ENCODE assay signal across 7 cellular contexts in genomic region chr4:27010334-27010940, GRCh38.
DNase-seq lines count a peak whose midpoint lies in the region; ATAC-seq, FAIRE-seq and TF ChIP-seq lines count a peak whose summit lies in the region.

No MANE protein-coding gene starts in this region.

- H3K36me3 Mint-ChIP-seq in brain, result peaks cover under 1% of the 10 kb centered on the region

- H3K27ac Mint-ChIP-seq in brain, result peak overlapping the region in 4 of 5 experiments; percentile 29 to 88 (median 64)

- peaks cover 22% of the 10 kb centered on the region for H3K4me1 Mint-ChIP-seq in brain

- in situ Hi-C loops in GM13977 (cut with MboI; ENCODE audit: low pct_unique_long_range_greater_than_20kb, low sequenced_read_pairs, unreplicated experiment), result loop anchor here (10.0 to 25.0 kb wide), 2 partner anchors 546 to 998 kb away; no protein-coding TSS in a partner anchor

- peak; percentile 90 for ATAC-seq in HG02610 (IDR thresholded peaks at IDR 0.05; ENCODE audit: unreplicated experiment)

- H3K27me3 Mint-ChIP-seq in brain, result no peaks in the 10 kb centered on the region

- H3K4me3 Mint-ChIP-seq in brain, result peak overlapping the region in 1 of 5 experiments; percentile 4

- H3K9me3 Mint-ChIP-seq in brain, result peaks cover 0 to 3% (median 0%) of the 10 kb centered on the region in 5 experiments

- FAIRE-seq in islet of Langerhans (lab: Jason Lieb, UNC), result peak; percentile 98

- peak; percentile 91 for TF ChIP-seq CTCF in GM13977 (IDR thresholded peaks at IDR 0.05; ENCODE audit: extremely low read depth, insufficient read depth, missing control alignments)
- peak; percentile 88 to 89 for TF ChIP-seq CTCF in brain (conservative IDR thresholded peaks at IDR 0.05)

- DNase-seq in GM13977 (ENCODE audit: low spot score) (peak; percentile 32), NCI-H1436 treated with DMSO at 0.1 percent for 48 hours (lab: John Stamatoyannopoulos, UW) (peak; percentile 20), T1000 (lab: John Stamatoyannopoulos, UW) (peak; percentile 57)
- DNase-seq in stimulated activated CD4-positive, alpha-beta T cell treated with anti-CD3 and anti-CD28 coated beads, Interleukin-1b, Interleukin-23, amount 100 ng/mL, for 4 hours (ENCODE audit: low read depth in 2 of 2), result peak; percentile 44 to 47

Comparison
In these comparisons a context has a peak if more than half of its experiments do, and no peak if none do; other contexts are left out.
1. Peak in every context shown above with its lines: DNase-seq and ATAC-seq.